Comparison of ENCODE assay signal across 8 cellular contexts in genomic region chr19:17306285-17306714, GRCh38. TPM values are rescaled to one million over a fixed set of nuclear protein-coding genes. Genes with fewer than 3 reads are reported as not detected.
A peak's percentile ranks its signal among the peaks of the same experiment; 100 is the strongest.
DNase-seq lines count a peak whose midpoint lies in the region; ATAC-seq and TF ChIP-seq lines count a peak whose summit lies in the region.

No MANE protein-coding gene starts in this region.

- TF ChIP-seq RAD21 in neural cell (conservative IDR thresholded peaks at IDR 0.05) = no peak

- H3K4me3 Mint-ChIP-seq in Caco-2 (ENCODE audit: unreplicated experiment) = peak overlapping the region; percentile 78

- ATAC-seq in foreskin keratinocyte = no peak

- H3K27me3 Mint-ChIP-seq in Caco-2 (ENCODE audit: insufficient read depth, unreplicated experiment) = no peaks in the 10 kb centered on the region

- TF ChIP-seq CTCF in Caco-2 (IDR thresholded peaks at IDR 0.05; ENCODE audit: insufficient read depth in 1 of 2, low read depth in 1 of 2, low read length in 1 of 2, severe bottlenecking in 1 of 2, unreplicated experiment in 1 of 2) (no peak), MM.1S (IDR thresholded peaks at IDR 0.05; ENCODE audit: low read length) (no peak), dorsolateral prefrontal cortex (IDR thresholded peaks at IDR 0.05 in 54 of 56, conservative IDR thresholded peaks at IDR 0.05 in 2 of 56; ENCODE audit: low read depth in 1 of 56, partially characterized antibody in 56 of 56) (no peak), neural cell (IDR thresholded peaks at IDR 0.05; ENCODE audit: poor library complexity, severe bottlenecking) (no peak), foreskin keratinocyte (conservative IDR thresholded peaks at IDR 0.05) (no peak)

- H4K20me1 ChIP-seq in MM.1S (ENCODE audit: insufficient read depth, low read length) = no peaks in the 10 kb centered on the region
- H4K20me1 ChIP-seq in neural cell (ENCODE audit: insufficient read depth) = no peaks in the 10 kb centered on the region

- H3K9me2 ChIP-seq in MM.1S (replicated peaks; ENCODE audit: insufficient read depth, low read length) (no peaks in the 10 kb centered on the region), neural cell (ENCODE audit: insufficient read depth, low read length) (no peaks in the 10 kb centered on the region)

- H3K27ac ChIP-seq in MM.1S (ENCODE audit: low read length) = peak overlapping the region; percentile 92
- H3K27ac ChIP-seq in dorsolateral prefrontal cortex = peak overlapping the region; percentile 75 to 99 (median 95)
- peak overlapping the region; percentile 84 for H3K27ac ChIP-seq in neural cell (ENCODE audit: low read length)
- no peak overlapping the region for H3K27ac ChIP-seq in foreskin keratinocyte

- H3K27me3 ChIP-seq in Caco-2 (replicated peaks; ENCODE audit: control insufficient read depth, insufficient read depth, low read length) = no peaks in the 10 kb centered on the region
- H3K27me3 ChIP-seq in MM.1S (replicated peaks; ENCODE audit: insufficient read depth, low read length) = no peaks in the 10 kb centered on the region
- H3K27me3 ChIP-seq in dorsolateral prefrontal cortex = no peaks in the 10 kb centered on the region
- no peaks in the 10 kb centered on the region for H3K27me3 ChIP-seq in neural cell (ENCODE audit: insufficient read depth, low read depth, low read length)
- H3K27me3 ChIP-seq in foreskin keratinocyte = no peaks in the 10 kb centered on the region

- no peak for TF ChIP-seq EP300 in neural cell (conservative IDR thresholded peaks at IDR 0.05; ENCODE audit: poor library complexity, severe bottlenecking)

- H3K79me2 ChIP-seq in MM.1S (ENCODE audit: low read length) (peaks cover 39% of the 10 kb centered on the region), neural cell (replicated peaks; ENCODE audit: insufficient read depth, low read length) (peaks cover 15% of the 10 kb centered on the region)

- no peaks in the 10 kb centered on the region for H3K9me3 Mint-ChIP-seq in Caco-2 (ENCODE audit: unreplicated experiment)

- peaks cover 43% of the 10 kb centered on the region for H3K36me3 Mint-ChIP-seq in Caco-2 (ENCODE audit: insufficient read depth, unreplicated experiment)

- H3F3A ChIP-seq in MM.1S (ENCODE audit: insufficient read depth, low read length) (peaks cover 24% of the 10 kb centered on the region), neural cell (ENCODE audit: insufficient read depth, low read length, poor library complexity, severe bottlenecking) (no peaks in the 10 kb centered on the region)

- H3K4me3 ChIP-seq in Caco-2 (ENCODE audit: low read depth, low read length) (peak overlapping the region; percentile 56), MM.1S (ENCODE audit: low read length) (peak overlapping the region; percentile 85), dorsolateral prefrontal cortex (peak overlapping the region; percentile 53 to 100 (median 82)), neural cell (ENCODE audit: low read length) (peak overlapping the region; percentile 92)

- CTCF ChIA-PET in Caco-2 (lab: Charles Lee) = interaction anchor here (1.4 to 2.8 kb wide), 2 partner anchors 13 to 20 kb away, joined by 7 to 44 read pairs; no protein-coding TSS in a partner anchor

- H3K9ac ChIP-seq in MM.1S (ENCODE audit: low read length) (peak overlapping the region; percentile 85), neural cell (ENCODE audit: low read length) (peak overlapping the region; percentile 88)

- peaks cover 22% of the 10 kb centered on the region for H3K4me1 ChIP-seq in Caco-2
- peaks cover 23% of the 10 kb centered on the region for H3K4me1 ChIP-seq in MM.1S (ENCODE audit: low read length)
- H3K4me1 ChIP-seq in foreskin keratinocyte = peaks cover 8% of the 10 kb centered on the region

- H2AFZ ChIP-seq in MM.1S (ENCODE audit: low read length) (peak overlapping the region; percentile 85), neural cell (ENCODE audit: low read depth, low read length) (peak overlapping the region; percentile 94)

- BruUV-seq in Caco-2 (replicated peaks; lab: Mats Ljungman, UMichigan) = TSS peak; percentile 15

- H3K36me3 ChIP-seq in Caco-2 (ENCODE audit: control insufficient read depth, insufficient read depth, low read length) = no peaks in the 10 kb centered on the region
- no peaks in the 10 kb centered on the region for H3K36me3 ChIP-seq in MM.1S (replicated peaks; ENCODE audit: insufficient read depth, low read length)
- no peaks in the 10 kb centered on the region for H3K36me3 ChIP-seq in neural cell (ENCODE audit: insufficient read depth, low read length)

- peaks cover 10% of the 10 kb centered on the region for H3K4me1 Mint-ChIP-seq in Caco-2 (ENCODE audit: low read depth, unreplicated experiment)

- no peak for DNase-seq in Caco-2
- DNase-seq in MM.1S = no peak
- DNase-seq in dorsolateral prefrontal cortex = no peak
- no peak for DNase-seq in foreskin keratinocyte
- DNase-seq in NCI-H128 (lab: John Stamatoyannopoulos, UW; ENCODE audit: unreplicated experiment) = no peak
- no peak for DNase-seq in DMS53 (lab: John Stamatoyannopoulos, UW)
- no peak for DNase-seq in activated CD4-positive, CD25-positive, alpha-beta regulatory T cell (lab: John Stamatoyannopoulos, UW)

- POLR2A ChIA-PET in Caco-2 (lab: Charles Lee) = no interaction called here

- H3K27ac Mint-ChIP-seq in Caco-2 (ENCODE audit: unreplicated experiment) = peak overlapping the region; percentile 74

- H3K9me3 ChIP-seq in Caco-2 (no peaks in the 10 kb centered on the region), MM.1S (replicated peaks; ENCODE audit: insufficient read depth, low read length) (no peaks in the 10 kb centered on the region), neural cell (ENCODE audit: low read length) (no peaks in the 10 kb centered on the region)

- intact Hi-C loops in Caco-2 (cut with micrococcal nuclease; ENCODE audit: unreplicated experiment) (no loop called here), dorsolateral prefrontal cortex (cut with DNase I) (no loop called here)

- H3K4me2 ChIP-seq in MM.1S (ENCODE audit: low read depth, low read length) (peak overlapping the region; percentile 97), neural cell (ENCODE audit: low read length) (peak overlapping the region; percentile 95)

TF ChIP-seq in neural cell, 6 proteins besides CTCF, POLR2A, EP300 and RAD21:
- no peak for TF ChIP-seq EZH2 (IDR thresholded peaks at IDR 0.05; ENCODE audit: borderline replicate concordance, insufficient read depth, low read length, poor library complexity, severe bottlenecking)
- TF ChIP-seq MXI1 (conservative IDR thresholded peaks at IDR 0.05; ENCODE audit: poor library complexity, severe bottlenecking) = no peak
- TF ChIP-seq SMC3 (conservative IDR thresholded peaks at IDR 0.05; ENCODE audit: poor library complexity) = no peak
- no peak for TF ChIP-seq REST (IDR thresholded peaks at IDR 0.05; ENCODE audit: borderline replicate concordance)
- TF ChIP-seq TAF1 (IDR thresholded peaks at IDR 0.05; ENCODE audit: low read depth) = no peak
- TF ChIP-seq POLR2AphosphoS5 (IDR thresholded peaks at IDR 0.05) = no peak
TF ChIP-seq in neural cell: peak in this region for 0.

RNA-seq across cellular contexts. Expression of gene MRPL34, which starts 0.6 kb away (rescaled TPM):
- 78.9 and 88.5 TPM in 2 replicates for total RNA-seq in Caco-2 (2022)
- 10 to 100 TPM; 41.6 to 99.8 (median 67.2) TPM for total RNA-seq in dorsolateral prefrontal cortex
- 61.7 and 85.1 TPM in 2 replicates for polyA plus RNA-seq in neural cell
- polyA minus RNA-seq in neural cell = 15.8 and 24.3 TPM in 2 replicates
- 38.8 and 43.6 TPM in 2 replicates for total RNA-seq in foreskin keratinocyte
- 99.8 and 114 TPM in 2 replicates for polyA plus RNA-seq in foreskin keratinocyte

RNA-seq across cellular contexts. Expression of gene DDA1, which starts 3.1 kb away (rescaled TPM):
- 43.8 and 55.6 TPM in 2 replicates for total RNA-seq in Caco-2 (2022)
- 10 to 100 TPM; 33.9 to 94.0 (median 52.4) TPM for total RNA-seq in dorsolateral prefrontal cortex
- polyA plus RNA-seq in neural cell = 25.4 and 26.3 TPM in 2 replicates
- 13.1 and 21.0 TPM in 2 replicates for polyA minus RNA-seq in neural cell
- 54.7 and 59.1 TPM in 2 replicates for total RNA-seq in foreskin keratinocyte
- 76.4 and 78.6 TPM in 2 replicates for polyA plus RNA-seq in foreskin keratinocyte

RNA-seq across cellular contexts. Expression of gene ABHD8, which starts 3.1 kb away (rescaled TPM):
- total RNA-seq in Caco-2 (2022) (9.4 and 11.3 TPM in 2 replicates), dorsolateral prefrontal cortex (100 to 1,000 TPM in 7 of 120 experiments, 10 to 100 TPM in 113; 22.5 to 113 (median 78.2) TPM), foreskin keratinocyte (12.6 and 16.0 TPM in 2 replicates)
- polyA plus RNA-seq in neural cell (28.1 and 31.6 TPM in 2 replicates), foreskin keratinocyte (14.4 and 17.6 TPM in 2 replicates)
- polyA minus RNA-seq in neural cell = 29.6 and 31.9 TPM in 2 replicates

RNA-seq across cellular contexts. Expression of gene ANKLE1, which starts 24.6 kb away (rescaled TPM):
- 14.3 and 17.4 TPM in 2 replicates for total RNA-seq in Caco-2 (2022)
- 1 to 10 TPM in 113 of 120 experiments, under 1 TPM in 7; 0.68 to 6.6 (median 2.6) TPM for total RNA-seq in dorsolateral prefrontal cortex
- polyA plus RNA-seq in neural cell = 9.3 and 12.4 TPM in 2 replicates
- polyA minus RNA-seq in neural cell = 1.3 and 2.9 TPM in 2 replicates
- total RNA-seq in foreskin keratinocyte = 2.1 and 2.7 TPM in 2 replicates
- 1.9 and 2.6 TPM in 2 replicates for polyA plus RNA-seq in foreskin keratinocyte

RNA-seq across cellular contexts. Expression of gene ANO8, which starts 28.4 kb away (rescaled TPM):
- total RNA-seq in Caco-2 (2022) = 11.5 TPM in 2 replicates
- total RNA-seq in dorsolateral prefrontal cortex = 10 to 100 TPM; 26.1 to 65.6 (median 37.6) TPM
- polyA plus RNA-seq in neural cell = 51.3 and 68.6 TPM in 2 replicates
- 51.1 and 55.3 TPM in 2 replicates for polyA minus RNA-seq in neural cell
- 2.1 and 2.9 TPM in 2 replicates for total RNA-seq in foreskin keratinocyte
- 1.2 and 1.4 TPM in 2 replicates for polyA plus RNA-seq in foreskin keratinocyte
